In genomic region chr18:40962784-40963183, GRCh38 we compare ENCODE assay signal across 32 cellular contexts.
A peak's percentile ranks its signal among the peaks of the same experiment; 100 is the strongest.
DNase-seq lines count a peak whose midpoint lies in the region; ATAC-seq and TF ChIP-seq lines count a peak whose summit lies in the region.
"Had no signal": no experiment of that assay in that cellular context is flagged by ENCODE, and none has a peak within 500 bp of the region (broad histone marks: within the 10 kb centered on the region; RNA-seq: fewer than 3 reads in every experiment).

No MANE protein-coding gene starts in this region.

- TF ChIP-seq POLR2A in breast epithelium (IDR thresholded peaks at IDR 0.05), result no peak

- H3K9me3 ChIP-seq in breast epithelium (no peaks in the 10 kb centered on the region), adipocyte (ENCODE audit: control insufficient read depth, low read length) (no peaks in the 10 kb centered on the region), A673 (ENCODE audit: low read depth, low read length, poor library complexity, severe bottlenecking) (no peaks in the 10 kb centered on the region)
- H3K9me3 ChIP-seq: lower lobe of right lung, mucosa of descending colon, Peyer's patch had no signal

- TF ChIP-seq CTCF in MCF 10A (IDR thresholded peaks at IDR 0.05; ENCODE audit: unreplicated experiment), result no peak
- no peak for TF ChIP-seq CTCF in breast epithelium (IDR thresholded peaks at IDR 0.05)
- no peak for TF ChIP-seq CTCF in foreskin fibroblast (IDR thresholded peaks at IDR 0.05; ENCODE audit: low read depth, low read length)
- TF ChIP-seq CTCF in A673 (conservative IDR thresholded peaks at IDR 0.05; ENCODE audit: low read depth, low read length), result no peak
- TF ChIP-seq CTCF in glutamatergic neuron (IDR thresholded peaks at IDR 0.05; ENCODE audit: partially characterized antibody, unreplicated experiment), result no peak

- intact Hi-C loops in MCF 10A (cut with micrococcal nuclease), result no loop called here
- intact Hi-C loops in breast epithelium (cut with DNase I; ENCODE audit: low total_unique reads), result no loop called here
- intact Hi-C loops in A673 (cut with micrococcal nuclease; ENCODE audit: unreplicated experiment), result no loop called here

- H3K4me3 Mint-ChIP-seq in MCF 10A (ENCODE audit: unreplicated experiment), result no peak overlapping the region
- H3K4me3 Mint-ChIP-seq in glutamatergic neuron (ENCODE audit: unreplicated experiment), result no peak overlapping the region
- H3K4me3 Mint-ChIP-seq: activated CD8-positive, alpha-beta T cell treated with anti-CD3 and anti-CD28 coated beads, Interleukin-2, amount 10 ng/mL, durations not matched to agents 7 days and 5 days; activated naive CD4-positive, alpha-beta T cell treated with anti-CD3 and anti-CD28 coated beads, Interleukin-2, amount 50 U/mL, for 24 hours; CD4-positive, CD25-positive, alpha-beta regulatory T cell; dendritic cell treated with granulocyte-macrophage colony-stimulating factor and Interleukin-4, amounts not matched to agents 40 ng/mL and 50 ng/mL, for 4 days; H9; natural killer cell treated with Interleukin-12 subunit alpha and Interleukin-12 subunit beta and Interleukin-15 and Interleukin-18, amount 100 ng/mL, for 72 hours; stimulated activated memory B cell treated with anti-CD40 and anti-IgM and Interleukin-4, amounts not matched to agents 10 μg/mL and 1 μg/mL and 100 μg/mL, for 72 hours; type B pancreatic cell had no signal

- POLR2A ChIA-PET in MCF 10A (lab: Yijun Ruan, JAX) (no interaction called here), A673 (lab: Charles Lee; ENCODE audit: low non-redundant PET) (no interaction called here)

- H3K27me3 Mint-ChIP-seq in MCF 10A (ENCODE audit: insufficient read depth, unreplicated experiment) (no peaks in the 10 kb centered on the region), glutamatergic neuron (ENCODE audit: unreplicated experiment) (no peaks in the 10 kb centered on the region)
- H3K27me3 Mint-ChIP-seq: activated naive CD4-positive, alpha-beta T cell treated with anti-CD3 and anti-CD28 coated beads, Interleukin-2, amount 50 U/mL, for 24 hours; CD4-positive, CD25-positive, alpha-beta regulatory T cell; dendritic cell treated with granulocyte-macrophage colony-stimulating factor and Interleukin-4, amounts not matched to agents 40 ng/mL and 50 ng/mL, for 4 days; natural killer cell treated with Interleukin-12 subunit alpha and Interleukin-12 subunit beta and Interleukin-15 and Interleukin-18, amount 100 ng/mL, for 72 hours; stimulated activated memory B cell treated with anti-CD40 and anti-IgM and Interleukin-4, amounts not matched to agents 10 μg/mL and 1 μg/mL and 100 μg/mL, for 72 hours; type B pancreatic cell had no signal

- DNase-seq in MCF 10A (ENCODE audit: unreplicated experiment) (peak; percentile 55), breast epithelium (ENCODE audit: low spot score in 2 of 2) (no peak), adipocyte (ENCODE audit: low read depth) (peak; percentile 15), foreskin fibroblast (peak; percentile 21 to 34), A673 (ENCODE audit: low spot score) (no peak), glutamatergic neuron (no peak), cerebellar cortex (ENCODE audit: low spot score) (no peak)
- DNase-seq: activated CD4-positive, alpha-beta T cell treated with anti-CD3 and anti-CD28 coated beads for 4 hours; activated CD8-positive, alpha-beta T cell treated with anti-CD3 and anti-CD28 coated beads, Interleukin-2, amount 10 ng/mL, durations not matched to agents 7 days and 5 days; AML-193; Calu3; CD4-positive, CD25-positive, alpha-beta regulatory T cell; H9; kidney glomerular epithelial cell; lower lobe of right lung; mucosa of descending colon; NCI-H1436 treated with DMSO at 0.1 percent for 48 hours; NCI-H2107; NCI-H446; NCI-H774; Peyer's patch; SW 1271 had no signal

- H3K9ac ChIP-seq in adipocyte (ENCODE audit: low read length), result no peak overlapping the region

- BruUV-seq in MCF 10A (replicated peaks; lab: Mats Ljungman, UMichigan) (no TSS peak), A673 (replicated peaks; lab: Mats Ljungman, UMichigan) (no TSS peak)

- H3K36me3 Mint-ChIP-seq in MCF 10A (ENCODE audit: insufficient read depth, unreplicated experiment) (no peaks in the 10 kb centered on the region), glutamatergic neuron (ENCODE audit: unreplicated experiment) (no peaks in the 10 kb centered on the region)
- H3K36me3 Mint-ChIP-seq: activated naive CD4-positive, alpha-beta T cell treated with anti-CD3 and anti-CD28 coated beads, Interleukin-2, amount 50 U/mL, for 24 hours; CD4-positive, CD25-positive, alpha-beta regulatory T cell; stimulated activated memory B cell treated with anti-CD40 and anti-IgM and Interleukin-4, amounts not matched to agents 10 μg/mL and 1 μg/mL and 100 μg/mL, for 72 hours; type B pancreatic cell had no signal

- H3K4me3 ChIP-seq in breast epithelium (no peak overlapping the region), adipocyte (ENCODE audit: low read length) (no peak overlapping the region), foreskin fibroblast (ENCODE audit: low read depth in 1 of 2, low read length in 2 of 2) (no peak overlapping the region), A673 (ENCODE audit: low read depth, low read length, poor library complexity, severe bottlenecking) (no peak overlapping the region)
- H3K4me3 ChIP-seq: cardiac muscle cell, lower lobe of right lung, mucosa of descending colon, Peyer's patch had no signal

- no peaks in the 10 kb centered on the region for H3K27me3 ChIP-seq in breast epithelium
- H3K27me3 ChIP-seq in adipocyte (replicated peaks; ENCODE audit: control insufficient read depth, insufficient read depth, low read length), result no peaks in the 10 kb centered on the region
- no peaks in the 10 kb centered on the region for H3K27me3 ChIP-seq in A673 (replicated peaks; ENCODE audit: insufficient read depth, low read depth, low read length, poor library complexity)
- H3K27me3 ChIP-seq: cardiac muscle cell, Peyer's patch had no signal

- H3K4me1 Mint-ChIP-seq in MCF 10A (ENCODE audit: insufficient read depth, unreplicated experiment) (peaks cover 7% of the 10 kb centered on the region), glutamatergic neuron (ENCODE audit: low read depth, unreplicated experiment) (no peaks in the 10 kb centered on the region)
- H3K4me1 Mint-ChIP-seq: activated naive CD4-positive, alpha-beta T cell treated with anti-CD3 and anti-CD28 coated beads, Interleukin-2, amount 50 U/mL, for 24 hours; CD4-positive, CD25-positive, alpha-beta regulatory T cell; H9; stimulated activated memory B cell treated with anti-CD40 and anti-IgM and Interleukin-4, amounts not matched to agents 10 μg/mL and 1 μg/mL and 100 μg/mL, for 72 hours had no signal

- H3K4me1 ChIP-seq in breast epithelium, result no peaks in the 10 kb centered on the region
- no peaks in the 10 kb centered on the region for H3K4me1 ChIP-seq in adipocyte (ENCODE audit: control insufficient read depth, insufficient read depth, low read length)
- H3K4me1 ChIP-seq in A673 (ENCODE audit: insufficient read depth, low read length, poor library complexity, severe bottlenecking), result no peaks in the 10 kb centered on the region
- H3K4me1 ChIP-seq: lower lobe of right lung, Peyer's patch had no signal

- no peak overlapping the region for H3K27ac ChIP-seq in breast epithelium
- H3K27ac ChIP-seq in A673 (ENCODE audit: low read depth, low read length, poor library complexity, severe bottlenecking), result no peak overlapping the region
- H3K27ac ChIP-seq: cardiac muscle cell, lower lobe of right lung, Peyer's patch, VCaP had no signal

- H3K27ac Mint-ChIP-seq in MCF 10A (ENCODE audit: low read depth, unreplicated experiment) (peak overlapping the region; percentile 18), glutamatergic neuron (ENCODE audit: unreplicated experiment) (no peak overlapping the region)
- H3K27ac Mint-ChIP-seq: activated CD8-positive, alpha-beta T cell treated with anti-CD3 and anti-CD28 coated beads, Interleukin-2, amount 10 ng/mL, durations not matched to agents 7 days and 5 days; activated naive CD4-positive, alpha-beta T cell treated with anti-CD3 and anti-CD28 coated beads, Interleukin-2, amount 50 U/mL, for 24 hours; activated T-helper 2 cell treated with anti-CD3 and anti-CD28 coated beads, Interferon-gamma antibody, Interleukin-2, Interleukin-4, amounts not matched to agents 10 μg/mL and 5 μg/mL and 100 μg/mL, durations not matched to agents 14 hours and 24 hours and 36 hours; CD4-positive, CD25-positive, alpha-beta regulatory T cell; dendritic cell treated with granulocyte-macrophage colony-stimulating factor and Interleukin-4, amounts not matched to agents 40 ng/mL and 50 ng/mL, for 4 days; H9; natural killer cell treated with Interleukin-12 subunit alpha and Interleukin-12 subunit beta and Interleukin-15 and Interleukin-18, amount 100 ng/mL, for 72 hours; stimulated activated memory B cell treated with anti-CD40 and anti-IgM and Interleukin-4, amounts not matched to agents 10 μg/mL and 1 μg/mL and 100 μg/mL, for 72 hours; type B pancreatic cell had no signal

- H3K36me3 ChIP-seq in breast epithelium (no peaks in the 10 kb centered on the region), adipocyte (ENCODE audit: control insufficient read depth, insufficient read depth, low read length, severe bottlenecking) (no peaks in the 10 kb centered on the region), A673 (ENCODE audit: insufficient read depth, low read length, poor library complexity, severe bottlenecking) (no peaks in the 10 kb centered on the region)
- H3K36me3 ChIP-seq: cardiac muscle cell, lower lobe of right lung, Peyer's patch had no signal

- ATAC-seq in activated CD4-positive, CD25-positive, alpha-beta regulatory T cell treated with anti-CD3 and anti-CD28 coated beads, Interleukin-2, amount 50 U/mL, for 24 hours, result no peak
- ATAC-seq: activated CD8-positive, alpha-beta T cell treated with anti-CD3 and anti-CD28 coated beads, Interleukin-2, amount 10 ng/mL, durations not matched to agents 7 days and 5 days; esophagus mucosa; lower lobe of right lung; mucosa of descending colon; natural killer cell treated with Interleukin-12 subunit alpha and Interleukin-12 subunit beta and Interleukin-15 and Interleukin-18, amount 100 ng/mL, for 72 hours; stimulated activated memory B cell treated with anti-CD40 and anti-IgM and Interleukin-4, amounts not matched to agents 10 μg/mL and 1 μg/mL and 100 μg/mL, for 72 hours had no signal

- CTCF ChIA-PET in MCF 10A (lab: Yijun Ruan, JAX) (no interaction called here), A673 (lab: Charles Lee) (no interaction called here)

- peaks cover 14% of the 10 kb centered on the region for H3K9me3 Mint-ChIP-seq in MCF 10A (ENCODE audit: unreplicated experiment)
- H3K9me3 Mint-ChIP-seq in glutamatergic neuron (ENCODE audit: unreplicated experiment), result no peaks in the 10 kb centered on the region
- H3K9me3 Mint-ChIP-seq: dendritic cell treated with granulocyte-macrophage colony-stimulating factor and Interleukin-4, amounts not matched to agents 40 ng/mL and 50 ng/mL, for 4 days had no signal

Comparison
In these comparisons a context has a peak if more than half of its experiments do, and no peak if none do; other contexts are left out.
1. DNase-seq: peak in MCF 10A (single experiment), adipocyte (single experiment) and foreskin fibroblast (2 of 2); none in breast epithelium (0 of 2), A673 (single experiment), glutamatergic neuron (single experiment) and cerebellar cortex (single experiment).